In genomic region chr20:17995967-17996819, GRCh38 we compare ENCODE assay signal across 1 cellular context.
TF ChIP-seq lines count a peak whose summit lies in the region.

No MANE protein-coding gene starts in this region.

TF ChIP-seq in GM12878, 131 proteins besides CTCF, POLR2A, EP300 and RAD21 (continued from another document and continues in another):
- TF ChIP-seq ZZZ3 (IDR thresholded peaks at IDR 0.05; ENCODE audit: control insufficient read depth, insufficient read length, low read depth) (no peak), NKRF (conservative IDR thresholded peaks at IDR 0.05) (no peak), JUND (IDR thresholded peaks at IDR 0.05; ENCODE audit: low read depth, low read length) (no peak), SIN3A (IDR thresholded peaks at IDR 0.05; ENCODE audit: low read depth, low read length) (no peak), SMAD1 (IDR thresholded peaks at IDR 0.05; ENCODE audit: low read depth, partially characterized antibody) (no peak), FOXK2 (IDR thresholded peaks at IDR 0.05) (no peak), HCFC1 (IDR thresholded peaks at IDR 0.05; ENCODE audit: low read length) (no peak), ZNF207 (IDR thresholded peaks at IDR 0.05; ENCODE audit: borderline replicate concordance) (no peak), MXI1 (IDR thresholded peaks at IDR 0.05; ENCODE audit: low read depth, low read length) (no peak), REST (IDR thresholded peaks at IDR 0.05; ENCODE audit: low read depth, low read length) (no peak), NFYA (IDR thresholded peaks at IDR 0.05; ENCODE audit: borderline replicate concordance, low read depth, low read length) (no peak), ZNF274 (IDR thresholded peaks at IDR 0.05; ENCODE audit: insufficient read depth, insufficient read length) (no peak), BRCA1 (IDR thresholded peaks at IDR 0.05; ENCODE audit: low read depth, low read length) (no peak), ZNF687 (IDR thresholded peaks at IDR 0.05) (no peak), MYB (IDR thresholded peaks at IDR 0.05; ENCODE audit: borderline replicate concordance, low read depth, low read length) (no peak), RCOR1 (conservative IDR thresholded peaks at IDR 0.05; ENCODE audit: low read depth, low read length) (no peak), RAD51 (IDR thresholded peaks at IDR 0.05) (no peak), ASH2L (IDR thresholded peaks at IDR 0.05; ENCODE audit: borderline replicate concordance, low read depth) (no peak), BHLHE40 (IDR thresholded peaks at IDR 0.05; ENCODE audit: borderline replicate concordance in 1 of 2, low read depth in 2 of 2, low read length in 1 of 2) (0 out of 4 replicates have a peak, but pooled peaks of 1 of the 2 experiments have one; percentile 18), ETV6 (conservative IDR thresholded peaks at IDR 0.05 in 1 of 2, IDR thresholded peaks at IDR 0.05 in 1 of 2; ENCODE audit: borderline replicate concordance in 1 of 2, low read depth in 1 of 2) (no peak), CBX5 (IDR thresholded peaks at IDR 0.05; ENCODE audit: low read depth) (no peak), POLR2AphosphoS5 (IDR thresholded peaks at IDR 0.05; ENCODE audit: low read length) (no peak), ZNF622 (IDR thresholded peaks at IDR 0.05) (no peak), ZBTB33 (IDR thresholded peaks at IDR 0.05) (no peak), SREBF2 (IDR thresholded peaks at IDR 0.05; ENCODE audit: low read length) (no peak), MTA2 (IDR thresholded peaks at IDR 0.05; ENCODE audit: low read depth) (no peak), EZH2 (IDR thresholded peaks at IDR 0.05; ENCODE audit: borderline replicate concordance, control insufficient read depth, low read depth, low read length) (no peak), KDM1A (IDR thresholded peaks at IDR 0.05; ENCODE audit: borderline replicate concordance) (no peak), ATF3 (IDR thresholded peaks at IDR 0.05; ENCODE audit: borderline replicate concordance, extremely low read depth, low read depth, low read length) (no peak), SRF (IDR thresholded peaks at IDR 0.05; ENCODE audit: low read depth in 2 of 2, low read length in 2 of 2) (peak in 1 of 2 experiments; percentile 46; a peak in 1 of 4 replicates), RB1 (IDR thresholded peaks at IDR 0.05; ENCODE audit: borderline replicate concordance) (no peak), IRF5 (IDR thresholded peaks at IDR 0.05; ENCODE audit: borderline replicate concordance) (no peak)
- TF ChIP-seq, protein P1, sequence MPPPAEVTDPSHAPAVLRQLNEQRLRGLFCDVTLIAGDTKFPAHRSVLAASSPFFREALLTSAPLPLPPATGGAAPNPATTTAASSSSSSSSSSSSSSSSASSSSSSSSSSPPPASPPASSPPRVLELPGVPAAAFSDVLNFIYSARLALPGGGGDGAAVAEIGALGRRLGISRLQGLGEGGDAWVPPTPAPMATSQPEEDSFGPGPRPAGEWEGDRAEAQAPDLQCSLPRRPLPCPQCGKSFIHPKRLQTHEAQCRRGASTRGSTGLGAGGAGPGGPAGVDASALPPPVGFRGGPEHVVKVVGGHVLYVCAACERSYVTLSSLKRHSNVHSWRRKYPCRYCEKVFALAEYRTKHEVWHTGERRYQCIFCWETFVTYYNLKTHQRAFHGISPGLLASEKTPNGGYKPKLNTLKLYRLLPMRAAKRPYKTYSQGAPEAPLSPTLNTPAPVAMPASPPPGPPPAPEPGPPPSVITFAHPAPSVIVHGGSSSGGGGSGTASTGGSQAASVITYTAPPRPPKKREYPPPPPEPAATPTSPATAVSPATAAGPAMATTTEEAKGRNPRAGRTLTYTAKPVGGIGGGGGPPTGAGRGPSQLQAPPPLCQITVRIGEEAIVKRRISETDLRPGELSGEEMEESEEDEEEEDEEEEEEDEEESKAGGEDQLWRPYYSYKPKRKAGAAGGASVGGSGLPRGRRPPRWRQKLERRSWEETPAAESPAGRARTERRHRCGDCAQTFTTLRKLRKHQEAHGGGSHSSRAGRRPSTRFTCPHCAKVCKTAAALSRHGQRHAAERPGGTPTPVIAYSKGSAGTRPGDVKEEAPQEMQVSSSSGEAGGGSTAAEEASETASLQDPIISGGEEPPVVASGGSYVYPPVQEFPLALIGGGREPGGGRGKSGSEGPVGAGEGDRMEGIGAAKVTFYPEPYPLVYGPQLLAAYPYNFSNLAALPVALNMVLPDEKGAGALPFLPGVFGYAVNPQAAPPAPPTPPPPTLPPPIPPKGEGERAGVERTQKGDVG (CRISPR knock-in tag; IDR thresholded peaks at IDR 0.05) = no peak
- TF ChIP-seq, protein P2, sequence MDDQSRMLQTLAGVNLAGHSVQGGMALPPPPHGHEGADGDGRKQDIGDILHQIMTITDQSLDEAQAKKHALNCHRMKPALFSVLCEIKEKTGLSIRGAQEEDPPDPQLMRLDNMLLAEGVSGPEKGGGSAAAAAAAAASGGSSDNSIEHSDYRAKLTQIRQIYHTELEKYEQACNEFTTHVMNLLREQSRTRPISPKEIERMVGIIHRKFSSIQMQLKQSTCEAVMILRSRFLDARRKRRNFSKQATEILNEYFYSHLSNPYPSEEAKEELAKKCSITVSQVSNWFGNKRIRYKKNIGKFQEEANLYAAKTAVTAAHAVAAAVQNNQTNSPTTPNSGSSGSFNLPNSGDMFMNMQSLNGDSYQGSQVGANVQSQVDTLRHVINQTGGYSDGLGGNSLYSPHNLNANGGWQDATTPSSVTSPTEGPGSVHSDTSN (IDR thresholded peaks at IDR 0.05; ENCODE audit: insufficient replicate concordance, low read depth, low read length) = no peak
- TF ChIP-seq, protein P3, sequence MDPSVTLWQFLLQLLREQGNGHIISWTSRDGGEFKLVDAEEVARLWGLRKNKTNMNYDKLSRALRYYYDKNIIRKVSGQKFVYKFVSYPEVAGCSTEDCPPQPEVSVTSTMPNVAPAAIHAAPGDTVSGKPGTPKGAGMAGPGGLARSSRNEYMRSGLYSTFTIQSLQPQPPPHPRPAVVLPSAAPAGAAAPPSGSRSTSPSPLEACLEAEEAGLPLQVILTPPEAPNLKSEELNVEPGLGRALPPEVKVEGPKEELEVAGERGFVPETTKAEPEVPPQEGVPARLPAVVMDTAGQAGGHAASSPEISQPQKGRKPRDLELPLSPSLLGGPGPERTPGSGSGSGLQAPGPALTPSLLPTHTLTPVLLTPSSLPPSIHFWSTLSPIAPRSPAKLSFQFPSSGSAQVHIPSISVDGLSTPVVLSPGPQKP (IDR thresholded peaks at IDR 0.05; ENCODE audit: low read depth, low read length) = no peak
